ENCODE assay signal across 20 cellular contexts in genomic region chr6:53831081-53831839, GRCh38.
"Had no signal": no experiment of that assay in that cellular context is flagged by ENCODE, and none has a peak within 500 bp of the region (broad histone marks: within the 10 kb centered on the region; RNA-seq: fewer than 3 reads in every experiment).

No MANE protein-coding gene starts in this region.

- DNase-seq: activated CD4-positive, alpha-beta memory T cell treated with anti-CD3 and anti-CD28 coated beads for 36 hours; activated CD4-positive, alpha-beta T cell treated with anti-CD3 and anti-CD28 coated beads for 36 hours; activated naive CD4-positive, alpha-beta T cell treated with Interleukin-2 at 50 U/mL for 16 hours; activated naive CD8-positive, alpha-beta T cell treated with anti-CD3 and anti-CD28 coated beads for 36 hours; activated T-cell treated with anti-CD3 and anti-CD28 coated beads, Interleukin-2, amount 50 U/mL, for 48 hours; central memory CD4-positive, alpha-beta T cell; dermis blood vessel endothelial cell; effector CD8-positive, alpha-beta T cell; erythroblast; foreskin fibroblast; heart right ventricle; kidney glomerular epithelial cell; left ventricle myocardium inferior; naive thymus-derived CD4-positive, alpha-beta T cell; posterior cingulate gyrus; stimulated activated CD4-positive, alpha-beta T cell treated with anti-CD3 and anti-CD28 coated beads, Interleukin-1b, Interleukin-23, amount 100 ng/mL, for 48 hours; T-helper 9 cell; tibial artery had no signal

- H3K4me3 ChIP-seq: heart right ventricle, left ventricle myocardium inferior, tibial artery had no signal

- H3K27me3 ChIP-seq: heart right ventricle, tibial artery had no signal

- ATAC-seq: activated CD4-positive, alpha-beta T cell treated with anti-CD3 and anti-CD28 coated beads for 36 hours; heart right ventricle; naive thymus-derived CD4-positive, alpha-beta T cell had no signal

- H3K9me3 ChIP-seq: heart right ventricle, left ventricle myocardium inferior, tibial artery had no signal

- H3K27ac ChIP-seq: heart right ventricle, left ventricle myocardium inferior had no signal

- H3K36me3 ChIP-seq: heart right ventricle, left ventricle myocardium inferior, tibial artery had no signal

- H3K27me3 Mint-ChIP-seq: activated CD4-positive, alpha-beta memory T cell treated with anti-CD3 and anti-CD28 coated beads for 36 hours; activated CD4-positive, alpha-beta T cell treated with anti-CD3 and anti-CD28 coated beads for 36 hours; activated naive CD8-positive, alpha-beta T cell treated with anti-CD3 and anti-CD28 coated beads for 36 hours; naive thymus-derived CD4-positive, alpha-beta T cell; stimulated activated naive CD8-positive, alpha-beta T cell treated with anti-CD3 and anti-CD28 coated beads, Interleukin-15, Interleukin-2, amounts not matched to agents 100 ng/mL and 50 ng/mL, for 24 hours had no signal

- H3K4me3 Mint-ChIP-seq: activated CD4-positive, alpha-beta memory T cell treated with anti-CD3 and anti-CD28 coated beads for 36 hours; activated CD4-positive, alpha-beta T cell treated with anti-CD3 and anti-CD28 coated beads for 36 hours; activated naive CD8-positive, alpha-beta T cell treated with anti-CD3 and anti-CD28 coated beads for 36 hours; naive thymus-derived CD4-positive, alpha-beta T cell; neural crest cell; stimulated activated naive CD8-positive, alpha-beta T cell treated with anti-CD3 and anti-CD28 coated beads, Interleukin-15, Interleukin-2, amounts not matched to agents 100 ng/mL and 50 ng/mL, for 24 hours had no signal

- H3K27ac Mint-ChIP-seq: activated CD4-positive, alpha-beta memory T cell treated with anti-CD3 and anti-CD28 coated beads for 36 hours; activated CD4-positive, alpha-beta T cell treated with anti-CD3 and anti-CD28 coated beads for 36 hours; activated naive CD8-positive, alpha-beta T cell treated with anti-CD3 and anti-CD28 coated beads for 36 hours; naive thymus-derived CD4-positive, alpha-beta T cell; stimulated activated naive CD8-positive, alpha-beta T cell treated with anti-CD3 and anti-CD28 coated beads, Interleukin-15, Interleukin-2, amounts not matched to agents 100 ng/mL and 50 ng/mL, for 24 hours had no signal

- H3K36me3 Mint-ChIP-seq: activated CD4-positive, alpha-beta memory T cell treated with anti-CD3 and anti-CD28 coated beads for 36 hours; activated naive CD8-positive, alpha-beta T cell treated with anti-CD3 and anti-CD28 coated beads for 36 hours; naive thymus-derived CD4-positive, alpha-beta T cell had no signal

- H3K9me3 Mint-ChIP-seq: activated CD4-positive, alpha-beta memory T cell treated with anti-CD3 and anti-CD28 coated beads for 36 hours; activated naive CD8-positive, alpha-beta T cell treated with anti-CD3 and anti-CD28 coated beads for 36 hours; naive thymus-derived CD4-positive, alpha-beta T cell; neural crest cell; stimulated activated naive CD8-positive, alpha-beta T cell treated with anti-CD3 and anti-CD28 coated beads, Interleukin-15, Interleukin-2, amounts not matched to agents 100 ng/mL and 50 ng/mL, for 24 hours had no signal
